In the genomic region with DNA sequence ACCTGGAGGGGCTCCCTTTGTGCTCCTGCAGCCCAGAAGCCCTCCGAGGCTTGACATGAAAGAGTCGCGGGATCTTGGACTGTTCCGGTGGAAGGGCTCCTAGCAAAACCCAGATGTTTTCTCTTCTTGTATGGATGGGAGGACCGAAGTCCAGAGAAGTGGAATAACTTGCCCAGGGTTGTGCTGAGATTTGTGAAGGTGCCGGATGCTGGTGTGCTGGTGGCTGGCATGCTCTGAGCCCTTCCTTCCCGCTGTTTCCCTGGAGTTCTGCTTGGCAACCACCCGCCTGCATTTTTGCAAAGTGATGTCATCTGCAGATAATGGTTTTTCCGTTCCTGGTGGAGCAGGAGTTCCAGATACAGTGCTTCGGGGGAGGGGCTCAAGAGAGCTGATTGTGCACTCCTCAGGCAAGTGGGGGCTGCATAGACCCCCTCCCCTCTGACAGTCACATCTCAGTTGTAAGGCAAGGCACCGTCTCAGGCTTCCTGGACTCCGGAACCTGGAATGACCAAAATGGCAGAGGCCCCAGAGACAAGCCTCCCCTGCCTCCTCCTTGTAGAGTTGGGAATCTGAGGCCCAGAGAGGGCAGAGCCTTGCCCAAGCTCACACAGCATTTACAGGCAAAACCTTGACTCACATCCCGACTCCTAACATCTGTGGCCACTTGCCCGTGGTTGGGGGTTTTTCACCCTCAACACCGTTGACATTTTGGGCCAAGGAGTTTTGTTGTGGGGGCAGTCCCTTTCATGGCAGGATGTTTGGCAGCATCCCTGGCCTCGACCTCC, we compare ENCODE assay signal across 9 cellular contexts.
DNase-seq lines count a peak whose midpoint lies in the region; ATAC-seq, FAIRE-seq and TF ChIP-seq lines count a peak whose summit lies in the region.
"Had no signal": no experiment of that assay in that cellular context is flagged by ENCODE, and none has a peak within 500 bp of the region (broad histone marks: within the 10 kb centered on the region; RNA-seq: fewer than 3 reads in every experiment).

No MANE protein-coding gene starts in this region.

- peak; percentile 58 for TF ChIP-seq EP300 in stomach (IDR thresholded peaks at IDR 0.05)

- ATAC-seq in left colon (peak; percentile 66), GM18858 (IDR thresholded peaks at IDR 0.05; ENCODE audit: unreplicated experiment) (no peak), GM18505 (IDR thresholded peaks at IDR 0.05; ENCODE audit: unreplicated experiment) (no peak)

- 21 to 36% (median 29%) methylated on average over 16 of the region's 16 CpGs for WGBS in stomach, 5 donors

- H3K27ac ChIP-seq in caudate nucleus (ENCODE audit: low read depth, low read length) (peak overlapping the region; percentile 48), stomach (peak overlapping the region; percentile 78 to 88 (median 84))

- TF ChIP-seq CTCF in stomach (IDR thresholded peaks at IDR 0.05): no peak

- no peaks in the 10 kb centered on the region for H3K27me3 ChIP-seq in stomach

- FAIRE-seq in G401.6 (lab: Jason Lieb, UNC): peak; percentile 95
- FAIRE-seq: TTC549 had no signal

- intact Hi-C loops in left colon (cut with DNase I, micrococcal nuclease) (no loop called here), stomach (cut with DNase I; ENCODE audit: low total_unique reads) (no loop called here)

- DNase-seq in NCI-H2029 (lab: John Stamatoyannopoulos, UW) (peak; percentile 44), caudate nucleus (lab: John Stamatoyannopoulos, UW) (peak in 11 of 61 donors; percentile 15 to 50 (median 28)), left colon (peak; percentile 36 to 66), stomach (peak; percentile 87), AML-193 (lab: John Stamatoyannopoulos, UW) (no peak)

- no peaks in the 10 kb centered on the region for H3K36me3 ChIP-seq in stomach

- peaks cover 30 to 61% (median 40%) of the 10 kb centered on the region in 4 donors for H3K4me1 ChIP-seq in stomach

- H3K4me3 ChIP-seq in stomach: no peak overlapping the region

- TF ChIP-seq POLR2A in stomach (IDR thresholded peaks at IDR 0.05) (no peak), GM18505 (IDR thresholded peaks at IDR 0.05; ENCODE audit: borderline replicate concordance, extremely low read depth, insufficient read depth, insufficient read length) (no peak)

- H3K9me3 ChIP-seq in stomach: no peaks in the 10 kb centered on the region

Comparison
In these comparisons a context has a peak if more than half of its experiments do, and no peak if none do; other contexts are left out.
1. DNase-seq: peak in NCI-H2029 (single experiment), left colon (2 of 2) and stomach (single experiment); none in AML-193 (0 of 2).